24 cellular contexts compared by ENCODE assay signal in the genomic region with DNA sequence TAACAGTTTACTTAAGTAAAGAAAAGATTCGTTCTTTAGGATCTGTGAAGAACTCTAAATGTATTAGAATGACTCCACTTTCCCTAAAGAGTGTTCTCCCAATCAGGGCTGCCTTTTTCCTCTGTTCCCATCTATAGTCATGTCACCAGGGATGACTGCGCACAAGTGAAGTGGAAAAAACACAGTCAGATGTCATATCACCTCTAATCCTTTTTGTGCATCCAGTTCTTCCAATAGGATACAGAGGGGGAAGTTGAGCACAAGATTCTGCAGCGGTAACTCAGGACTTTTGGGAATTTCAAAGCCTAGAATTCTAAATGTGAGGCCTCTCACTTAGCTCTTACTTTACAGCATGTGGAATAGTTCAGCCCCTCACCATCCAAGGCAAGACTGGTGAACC.
"Had no signal": no experiment of that assay in that cellular context is flagged by ENCODE, and none has a peak within 500 bp of the region (broad histone marks: within the 10 kb centered on the region; RNA-seq: fewer than 3 reads in every experiment).

No MANE protein-coding gene starts in this region.

- ATAC-seq: activated CD4-positive, alpha-beta T cell treated with anti-CD3 and anti-CD28 coated beads for 36 hours; activated CD8-positive, alpha-beta memory T cell treated with anti-CD3 and anti-CD28 coated beads, Interleukin-2, amount 10 ng/mL, durations not matched to agents 7 days and 5 days; activated CD8-positive, alpha-beta T cell treated with anti-CD3 and anti-CD28 coated beads, Interleukin-2, amount 10 ng/mL, durations not matched to agents 7 days and 5 days; esophagus mucosa had no signal

- H3K27ac ChIP-seq: brain microvascular endothelial cell, coronary artery, dorsolateral prefrontal cortex had no signal

- DNase-seq: activated CD4-positive, alpha-beta memory T cell treated with anti-CD3 and anti-CD28 coated beads for 36 hours; activated CD4-positive, alpha-beta T cell treated with anti-CD3 and anti-CD28 coated beads for 36 hours; activated CD4-positive, alpha-beta T cell treated with anti-CD3 and anti-CD28 coated beads, Interleukin-2, amount 10 ng/mL, durations not matched to agents 24 days and 14 days; activated CD4-positive, CD25-positive, alpha-beta regulatory T cell; activated CD4-positive, CD25-positive, alpha-beta regulatory T cell treated with anti-CD3 and anti-CD28 coated beads, Interleukin-2, amount 50 U/mL, for 72 hours; activated CD8-positive, alpha-beta memory T cell treated with anti-CD3 and anti-CD28 coated beads, Interleukin-2, amount 10 ng/mL, durations not matched to agents 7 days and 5 days; activated CD8-positive, alpha-beta memory T cell treated with anti-CD3 and anti-CD28 coated beads, Interleukin-2, amount 50 U/mL, for 4 hours; activated CD8-positive, alpha-beta T cell treated with anti-CD3 and anti-CD28 coated beads, Interleukin-2, amount 10 ng/mL, durations not matched to agents 7 days and 5 days; activated gamma-delta T cell; activated naive CD4-positive, alpha-beta T cell; activated naive CD4-positive, alpha-beta T cell treated with anti-CD3 and anti-CD28 coated beads, Interleukin-2, amount 50 U/mL, for 16 hours; activated T-cell treated with anti-CD3 and anti-CD28 coated beads, Interleukin-2, amount 50 U/mL, for 1 hour; activated T-cell treated with anti-CD3 and anti-CD28 coated beads, Interleukin-2, amount 50 U/mL, for 48 hours; amniotic stem cell; anterior cingulate cortex; brain microvascular endothelial cell; cerebellar nuclear complex; dorsolateral prefrontal cortex; effector memory CD4-positive, alpha-beta T cell; endodermal cell; head of caudate nucleus; T-helper 2 cell had no signal

- H3K4me3 ChIP-seq: coronary artery, dorsolateral prefrontal cortex had no signal

- H3K27me3 ChIP-seq: brain microvascular endothelial cell, dorsolateral prefrontal cortex had no signal
